Comparison of ENCODE assay signal across 9 cellular contexts in the genomic region with DNA sequence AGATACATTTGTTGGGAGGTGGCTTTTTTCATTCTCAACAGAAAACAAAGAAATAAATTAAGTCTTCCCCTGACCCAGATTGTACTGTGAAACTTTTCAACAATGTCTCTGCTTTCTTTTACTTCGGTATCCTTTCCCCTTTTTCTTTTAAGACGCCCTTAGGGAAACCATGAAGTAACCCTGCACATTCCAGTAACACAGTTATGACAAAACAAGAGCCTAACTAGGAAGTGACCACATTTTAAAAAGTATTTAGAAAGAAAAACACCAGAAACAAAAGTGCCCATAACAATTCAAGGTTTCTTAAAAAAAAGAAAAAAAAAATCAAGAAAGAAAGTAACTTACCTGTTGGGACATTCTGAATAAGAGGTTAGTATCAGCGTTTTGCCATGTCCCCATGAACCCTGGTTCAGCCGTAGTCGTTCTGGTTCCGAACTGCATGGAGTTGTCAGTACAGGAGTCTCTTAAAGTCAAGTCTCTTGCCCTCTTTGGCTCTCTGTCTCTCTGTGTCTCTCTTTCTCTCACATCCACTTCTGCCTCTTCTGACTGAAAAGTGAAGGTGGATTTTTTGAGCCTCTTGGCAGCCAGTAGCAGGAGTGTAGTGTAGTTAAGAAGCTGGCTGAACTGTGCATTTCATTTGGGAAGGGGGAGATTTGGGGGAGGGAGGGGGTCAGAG.
A peak's percentile ranks its signal among the peaks of the same experiment; 100 is the strongest.
DNase-seq lines count a peak whose midpoint lies in the region; ATAC-seq and TF ChIP-seq lines count a peak whose summit lies in the region.
"Had no signal": no experiment of that assay in that cellular context is flagged by ENCODE, and none has a peak within 500 bp of the region (broad histone marks: within the 10 kb centered on the region; RNA-seq: fewer than 3 reads in every experiment).

No MANE protein-coding gene starts in this region.

- TF ChIP-seq EP300 in tibial nerve (IDR thresholded peaks at IDR 0.05): peak in 1 of 2 donors; percentile 14

- no peak for TF ChIP-seq CTCF in NB4 (IDR thresholded peaks at IDR 0.05; ENCODE audit: low read depth, low read length)
- no peak for TF ChIP-seq CTCF in coronary artery (IDR thresholded peaks at IDR 0.05)
- TF ChIP-seq CTCF in left lung (IDR thresholded peaks at IDR 0.05): no peak
- no peak for TF ChIP-seq CTCF in tibial nerve (IDR thresholded peaks at IDR 0.05)

- DNase-seq in NB4 (ENCODE audit: low read depth) (peak; percentile 43), coronary artery (ENCODE audit: low spot score) (no peak), left lung (no peak), tibial nerve (ENCODE audit: low spot score in 2 of 2) (no peak), DMS114 treated with DMSO at 0.1 percent for 48 hours (lab: John Stamatoyannopoulos, UW; ENCODE audit: unreplicated experiment) (no peak), NOMO-1 treated with dmso at 0.1 percent for 144 hours (lab: John Stamatoyannopoulos, UW; ENCODE audit: unreplicated experiment) (no peak)
- DNase-seq: activated naive CD4-positive, alpha-beta T cell had no signal

- peaks cover 0 to 39% of the 10 kb centered on the region in 2 donors for H3K27me3 ChIP-seq in left lung
- no peaks in the 10 kb centered on the region for H3K27me3 ChIP-seq in tibial nerve

- H3K27ac ChIP-seq in coronary artery (peak overlapping the region in 1 of 2 donors; percentile 91), left lung (peak overlapping the region; percentile 83 to 91), tibial nerve (peak overlapping the region; percentile 67 to 94 (median 86))

- H3K4me1 ChIP-seq in left lung: peaks cover 3 to 11% of the 10 kb centered on the region in 2 donors
- H3K4me1 ChIP-seq in tibial nerve: peaks cover 0 to 19% (median 0%) of the 10 kb centered on the region in 4 donors

- intact Hi-C loops in left lung (cut with DNase I): no loop called here

- no peak for TF ChIP-seq POLR2A in NB4 (IDR thresholded peaks at IDR 0.05; ENCODE audit: extremely low read depth, insufficient read length)
- no peak for TF ChIP-seq POLR2A in tibial nerve (IDR thresholded peaks at IDR 0.05)

- H3K36me3 ChIP-seq in left lung: no peaks in the 10 kb centered on the region
- H3K36me3 ChIP-seq in tibial nerve: no peaks in the 10 kb centered on the region

- no peaks in the 10 kb centered on the region for H3K9me3 ChIP-seq in left lung
- no peaks in the 10 kb centered on the region for H3K9me3 ChIP-seq in tibial nerve

- ATAC-seq in left lung: peak; percentile 6
- ATAC-seq in GM19328 (IDR thresholded peaks at IDR 0.05; ENCODE audit: unreplicated experiment): no peak
- no peak for ATAC-seq in GM18861 (IDR thresholded peaks at IDR 0.05; ENCODE audit: unreplicated experiment)

- WGBS in tibial nerve, 2 donors: 24 to 34% methylated on average over 6 of the region's 6 CpGs

- H3K4me3 ChIP-seq in NB4 (ENCODE audit: low read depth, low read length) (peak overlapping the region; percentile 70), coronary artery (peak overlapping the region; percentile 80), left lung (peak overlapping the region; percentile 37 to 44), tibial nerve (peak overlapping the region; percentile 53 to 81 (median 54))
